8 cellular contexts compared by ENCODE assay signal in the genomic region with DNA sequence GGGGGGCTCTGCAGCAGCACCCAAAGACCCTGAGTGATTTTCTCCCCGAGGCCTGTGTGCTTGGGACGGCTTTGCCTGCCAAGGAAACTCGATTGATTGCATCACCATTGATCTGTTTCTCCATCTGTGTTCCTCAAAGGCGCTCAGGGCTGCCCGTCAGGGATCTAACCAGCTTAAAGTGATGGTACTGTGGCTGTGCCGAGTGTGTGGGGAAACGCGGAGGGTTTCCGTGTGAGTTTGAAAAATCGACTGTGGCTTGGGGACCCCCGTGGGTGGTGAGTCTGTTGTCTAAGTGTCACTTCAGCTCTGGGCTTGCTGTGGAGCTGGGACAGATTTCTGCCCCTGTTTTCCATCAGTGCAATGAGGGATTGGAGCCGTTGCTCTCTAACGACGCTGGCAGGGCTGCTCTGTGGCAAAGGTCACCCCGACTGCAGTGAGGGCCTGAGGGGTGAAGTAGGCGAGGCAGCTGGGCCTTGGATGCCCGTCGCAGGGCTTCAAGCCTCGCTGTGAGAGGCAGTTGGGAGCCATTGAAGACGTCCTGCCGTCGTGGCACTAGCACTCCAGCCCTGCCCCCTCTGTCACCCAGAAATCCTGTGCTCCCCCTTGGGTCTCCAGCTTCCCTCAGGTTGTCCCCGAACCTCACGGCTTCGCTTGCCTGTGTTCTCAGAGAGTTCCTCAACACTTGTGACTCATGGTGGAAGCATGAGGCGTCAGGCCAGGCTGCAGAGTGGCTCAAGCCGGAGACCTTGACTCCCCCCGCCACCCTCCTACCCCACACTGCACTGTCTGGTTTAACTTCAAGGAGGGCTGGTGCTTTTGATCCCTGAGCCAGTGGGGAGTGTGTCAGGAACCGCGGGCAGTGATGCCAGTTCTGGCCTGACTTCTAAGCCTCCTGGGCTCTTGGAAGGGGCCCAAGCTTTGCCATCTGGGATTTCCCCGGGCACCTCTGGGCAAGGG. TPM values are rescaled to one million over a fixed set of nuclear protein-coding genes. Genes with fewer than 3 reads are reported as not detected.
DNase-seq lines count a peak whose midpoint lies in the region; ATAC-seq and TF ChIP-seq lines count a peak whose summit lies in the region.

No MANE protein-coding gene starts in this region.

- no peak overlapping the region for H3K27ac ChIP-seq in prostate gland

- no peaks in the 10 kb centered on the region for H3K36me3 ChIP-seq in prostate gland

- DNase-seq in EH (ENCODE audit: low read depth) (peak; percentile 88), NCI-H446 treated with DMSO at 0.1 percent for 48 hours (lab: John Stamatoyannopoulos, UW) (peak; percentile 69), epithelial cell of esophagus (ENCODE audit: low read depth) (peak; percentile 63), prostate gland (ENCODE audit: low spot score) (peak; percentile 33), putamen (ENCODE audit: low spot score) (no peak)
- no peak for DNase-seq in activated naive CD4-positive, alpha-beta T cell (lab: John Stamatoyannopoulos, UW)

- no peaks in the 10 kb centered on the region for H3K27me3 ChIP-seq in prostate gland (replicated peaks; ENCODE audit: insufficient read depth)

- no peak for TF ChIP-seq POLR2A in prostate gland (IDR thresholded peaks at IDR 0.05)

- no peaks in the 10 kb centered on the region for H3K9me3 ChIP-seq in prostate gland

- no peaks in the 10 kb centered on the region for H3K4me1 ChIP-seq in prostate gland (replicated peaks)

- H3K4me3 ChIP-seq in epithelial cell of esophagus (ENCODE audit: low read length) (no peak overlapping the region), prostate gland (no peak overlapping the region)

- TF ChIP-seq CTCF in epithelial cell of esophagus (IDR thresholded peaks at IDR 0.05; ENCODE audit: insufficient read depth, low read depth, low read length, missing control alignments) (no peak), prostate gland (IDR thresholded peaks at IDR 0.05) (no peak)

- intact Hi-C loops in prostate gland (cut with DNase I) = no loop called here

- WGBS in prostate gland = 42% methylated on average over 31 of the region's 31 CpGs

- no peak for ATAC-seq in HG02642 (IDR thresholded peaks at IDR 0.05; ENCODE audit: poor library complexity, unreplicated experiment)
- ATAC-seq in GM18511 (IDR thresholded peaks at IDR 0.05; ENCODE audit: unreplicated experiment) = no peak

RNA-seq across cellular contexts. Expression of a gene that starts 21.8 kb away (rescaled TPM):
- total RNA-seq in prostate gland = under 1 TPM; 0.05 to 0.68 TPM

RNA-seq across cellular contexts. Expression of a gene that starts 59.8 kb away (rescaled TPM):
- total RNA-seq in prostate gland = 100 to 1,000 TPM; 186 to 264 TPM

Comparison
In these comparisons a context has a peak if more than half of its experiments do, and no peak if none do; other contexts are left out.
1. DNase-seq: peak in EH (single experiment), NCI-H446 treated with DMSO at 0.1 percent for 48 hours (single experiment), epithelial cell of esophagus (single experiment) and prostate gland (single experiment); none in activated naive CD4-positive, alpha-beta T cell (0 of 4) and putamen (single experiment).